In genomic region chr12:6851153-6851920, GRCh38 we compare ENCODE assay signal across 8 cellular contexts. TPM values are rescaled to one million over a fixed set of nuclear protein-coding genes. Genes with fewer than 3 reads are reported as not detected.
DNase-seq lines count a peak whose midpoint lies in the region; TF ChIP-seq lines count a peak whose summit lies in the region.

TSS of gene CDCA3 (minus strand) at chr12:6851286. CDS start at chr12:6850952, 334 bp downstream.

- POLR2A ChIA-PET in HEK293T (lab: Yijun Ruan, JAX) = interaction anchor here (0.6 to 5.5 kb wide), 34 partner anchors 10 to 380 kb away, joined by 3 to 214 read pairs (median 6); partner anchors contain the start of genes C12orf57, COPS7A, GNB3 and GPR162

- H3K9me3 ChIP-seq in neuron (ENCODE audit: low read length) (no peaks in the 10 kb centered on the region), subcutaneous abdominal adipose tissue (ENCODE audit: control insufficient read depth in 5 of 5, low read length in 5 of 5) (peaks cover 0 to 5% (median 0%) of the 10 kb centered on the region in 5 donors)

- in situ Hi-C loops in SK-MEL-5 (cut with HindIII; ENCODE audit: low pct_unique_long_range_greater_than_20kb, low sequenced_read_pairs) = no loop called here

- H3K27me3 ChIP-seq in neuron (ENCODE audit: insufficient read depth, low read length) (no peaks in the 10 kb centered on the region), subcutaneous abdominal adipose tissue (ENCODE audit: control insufficient read depth in 5 of 5, insufficient read depth in 4 of 5, low read length in 5 of 5) (peaks cover 0 to 14% (median 0%) of the 10 kb centered on the region in 5 donors)

- peak within 1 kb of the TSS; percentile 78 to 99 (median 86) for H3K9ac ChIP-seq in subcutaneous abdominal adipose tissue (ENCODE audit: low read length in 5 of 5)

- peak within 1 kb of the TSS; percentile 59 for H3K4me3 ChIP-seq in neuron (ENCODE audit: low read length)
- H3K4me3 ChIP-seq in subcutaneous abdominal adipose tissue (ENCODE audit: low read depth in 1 of 5, low read length in 5 of 5) = peak within 1 kb of the TSS; percentile 94 to 100 (median 98)

- H3K36me3 ChIP-seq in neuron (ENCODE audit: insufficient read depth, low read length) (peaks cover 43% of the 10 kb centered on the region), subcutaneous abdominal adipose tissue (ENCODE audit: control insufficient read depth in 5 of 5, insufficient read depth in 5 of 5, low read length in 5 of 5) (peaks cover 0 to 18% (median 11%) of the 10 kb centered on the region in 5 donors)

- CTCF ChIA-PET in HEK293T (lab: Yijun Ruan, JAX) = interaction anchor here (0.8 to 3.9 kb wide), 9 partner anchors 16 to 98 kb away, joined by 3 to 28 read pairs (median 5); partner anchors contain the start of genes MLF2 and SPSB2

- DNase-seq in GF-D8 (lab: John Stamatoyannopoulos, UW) = peak; percentile 93
- DNase-seq in HEK293T (ENCODE audit: extremely low spot score) = peak; percentile 95
- peak; percentile 99 for DNase-seq in MV-4-11 (lab: John Stamatoyannopoulos, UW)
- DNase-seq in SK-MEL-5 (ENCODE audit: low read depth, low spot score) = peak; percentile 99
- DNase-seq in activated naive CD4-positive, alpha-beta T cell treated with Interleukin-2 at 50 U/mL for 16 hours = peak; percentile 91
- DNase-seq in foreskin melanocyte = peak; percentile 99

- H3K4me1 ChIP-seq in neuron (ENCODE audit: insufficient read depth, low read length) = peaks cover 27% of the 10 kb centered on the region
- peaks cover 17 to 24% (median 23%) of the 10 kb centered on the region in 5 donors for H3K4me1 ChIP-seq in subcutaneous abdominal adipose tissue (ENCODE audit: control insufficient read depth in 5 of 5, insufficient read depth in 5 of 5, low read length in 5 of 5)

- peak within 1 kb of the TSS; percentile 8 for H2AFZ ChIP-seq in neuron (ENCODE audit: low read depth, low read length)

- H3K27ac ChIP-seq in subcutaneous abdominal adipose tissue (ENCODE audit: low read depth, low read length) = peak within 1 kb of the TSS; percentile 96

TF ChIP-seq in HEK293T, 16 proteins besides CTCF, POLR2A, EP300 and RAD21:
- peak; percentile 59; the same call in 1 of the 2 replicates for TF ChIP-seq FOXM1 (IDR thresholded peaks at IDR 0.05; ENCODE audit: borderline replicate concordance)
- peak; percentile 99 for TF ChIP-seq PKNOX1 (IDR thresholded peaks at IDR 0.05)
- peak; percentile 94 for TF ChIP-seq L3MBTL2 (conservative IDR thresholded peaks at IDR 0.05)
- no peak for TF ChIP-seq ELF4 (IDR thresholded peaks at IDR 0.05)

RNA-seq across cellular contexts. Expression of gene CDCA3, which starts in this region (rescaled TPM):
- 47.1 and 52.3 TPM in 2 replicates for total RNA-seq in SK-MEL-5 (2014; rRNA removed; shearing (Covaris generic))
- 48.8 and 56.0 TPM in 2 replicates for polyA plus RNA-seq in SK-MEL-5 (2015; cell fraction: cytosol; rRNA removed)
- 139 and 185 TPM in 2 replicates for polyA plus RNA-seq in SK-MEL-5 (2015; cell fraction: nucleus; rRNA removed)

Comparison
In these comparisons a context has a peak if more than half of its experiments do, and no peak if none do; other contexts are left out.
1. Peak in every context shown above with its lines: DNase-seq, H3K4me3 ChIP-seq and H3K27ac ChIP-seq.